1 cellular context compared by ENCODE assay signal in the genomic region with DNA sequence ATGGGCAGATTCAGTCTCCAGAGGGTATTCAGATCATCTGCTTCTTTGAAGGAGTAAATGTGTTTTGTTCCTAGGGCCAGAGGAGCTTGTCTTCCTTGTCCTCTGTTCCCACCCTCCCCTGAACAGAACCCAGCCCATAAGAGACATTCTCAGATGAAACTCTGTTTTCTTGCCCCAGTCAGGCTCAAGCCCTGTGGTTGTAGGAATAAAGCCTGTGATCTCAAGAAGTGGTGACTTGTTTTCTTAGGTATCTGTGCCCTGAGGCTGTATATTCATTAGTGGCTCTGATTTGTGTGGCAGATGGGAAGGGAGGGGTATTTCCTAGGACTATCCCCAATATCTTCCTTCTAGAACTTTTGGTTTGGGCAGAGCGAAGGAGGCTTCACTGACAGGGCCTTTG.
TF ChIP-seq lines count a peak whose summit lies in the region.

No MANE protein-coding gene starts in this region.

TF ChIP-seq in GM23338, 12 proteins besides CTCF, POLR2A, EP300 and RAD21:
- no peak for TF ChIP-seq ZNF331 (CRISPR knock-in tag; IDR thresholded peaks at IDR 0.05; ENCODE audit: low read depth)
- TF ChIP-seq, protein P1, sequence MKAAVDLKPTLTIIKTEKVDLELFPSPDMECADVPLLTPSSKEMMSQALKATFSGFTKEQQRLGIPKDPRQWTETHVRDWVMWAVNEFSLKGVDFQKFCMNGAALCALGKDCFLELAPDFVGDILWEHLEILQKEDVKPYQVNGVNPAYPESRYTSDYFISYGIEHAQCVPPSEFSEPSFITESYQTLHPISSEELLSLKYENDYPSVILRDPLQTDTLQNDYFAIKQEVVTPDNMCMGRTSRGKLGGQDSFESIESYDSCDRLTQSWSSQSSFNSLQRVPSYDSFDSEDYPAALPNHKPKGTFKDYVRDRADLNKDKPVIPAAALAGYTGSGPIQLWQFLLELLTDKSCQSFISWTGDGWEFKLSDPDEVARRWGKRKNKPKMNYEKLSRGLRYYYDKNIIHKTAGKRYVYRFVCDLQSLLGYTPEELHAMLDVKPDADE (IDR thresholded peaks at IDR 0.05), result no peak
- TF ChIP-seq CREB1 (CRISPR knock-in tag; IDR thresholded peaks at IDR 0.05; ENCODE audit: low read depth), result no peak
- TF ChIP-seq NANOG (IDR thresholded peaks at IDR 0.05; ENCODE audit: borderline replicate concordance), result no peak
- TF ChIP-seq, protein P2, sequence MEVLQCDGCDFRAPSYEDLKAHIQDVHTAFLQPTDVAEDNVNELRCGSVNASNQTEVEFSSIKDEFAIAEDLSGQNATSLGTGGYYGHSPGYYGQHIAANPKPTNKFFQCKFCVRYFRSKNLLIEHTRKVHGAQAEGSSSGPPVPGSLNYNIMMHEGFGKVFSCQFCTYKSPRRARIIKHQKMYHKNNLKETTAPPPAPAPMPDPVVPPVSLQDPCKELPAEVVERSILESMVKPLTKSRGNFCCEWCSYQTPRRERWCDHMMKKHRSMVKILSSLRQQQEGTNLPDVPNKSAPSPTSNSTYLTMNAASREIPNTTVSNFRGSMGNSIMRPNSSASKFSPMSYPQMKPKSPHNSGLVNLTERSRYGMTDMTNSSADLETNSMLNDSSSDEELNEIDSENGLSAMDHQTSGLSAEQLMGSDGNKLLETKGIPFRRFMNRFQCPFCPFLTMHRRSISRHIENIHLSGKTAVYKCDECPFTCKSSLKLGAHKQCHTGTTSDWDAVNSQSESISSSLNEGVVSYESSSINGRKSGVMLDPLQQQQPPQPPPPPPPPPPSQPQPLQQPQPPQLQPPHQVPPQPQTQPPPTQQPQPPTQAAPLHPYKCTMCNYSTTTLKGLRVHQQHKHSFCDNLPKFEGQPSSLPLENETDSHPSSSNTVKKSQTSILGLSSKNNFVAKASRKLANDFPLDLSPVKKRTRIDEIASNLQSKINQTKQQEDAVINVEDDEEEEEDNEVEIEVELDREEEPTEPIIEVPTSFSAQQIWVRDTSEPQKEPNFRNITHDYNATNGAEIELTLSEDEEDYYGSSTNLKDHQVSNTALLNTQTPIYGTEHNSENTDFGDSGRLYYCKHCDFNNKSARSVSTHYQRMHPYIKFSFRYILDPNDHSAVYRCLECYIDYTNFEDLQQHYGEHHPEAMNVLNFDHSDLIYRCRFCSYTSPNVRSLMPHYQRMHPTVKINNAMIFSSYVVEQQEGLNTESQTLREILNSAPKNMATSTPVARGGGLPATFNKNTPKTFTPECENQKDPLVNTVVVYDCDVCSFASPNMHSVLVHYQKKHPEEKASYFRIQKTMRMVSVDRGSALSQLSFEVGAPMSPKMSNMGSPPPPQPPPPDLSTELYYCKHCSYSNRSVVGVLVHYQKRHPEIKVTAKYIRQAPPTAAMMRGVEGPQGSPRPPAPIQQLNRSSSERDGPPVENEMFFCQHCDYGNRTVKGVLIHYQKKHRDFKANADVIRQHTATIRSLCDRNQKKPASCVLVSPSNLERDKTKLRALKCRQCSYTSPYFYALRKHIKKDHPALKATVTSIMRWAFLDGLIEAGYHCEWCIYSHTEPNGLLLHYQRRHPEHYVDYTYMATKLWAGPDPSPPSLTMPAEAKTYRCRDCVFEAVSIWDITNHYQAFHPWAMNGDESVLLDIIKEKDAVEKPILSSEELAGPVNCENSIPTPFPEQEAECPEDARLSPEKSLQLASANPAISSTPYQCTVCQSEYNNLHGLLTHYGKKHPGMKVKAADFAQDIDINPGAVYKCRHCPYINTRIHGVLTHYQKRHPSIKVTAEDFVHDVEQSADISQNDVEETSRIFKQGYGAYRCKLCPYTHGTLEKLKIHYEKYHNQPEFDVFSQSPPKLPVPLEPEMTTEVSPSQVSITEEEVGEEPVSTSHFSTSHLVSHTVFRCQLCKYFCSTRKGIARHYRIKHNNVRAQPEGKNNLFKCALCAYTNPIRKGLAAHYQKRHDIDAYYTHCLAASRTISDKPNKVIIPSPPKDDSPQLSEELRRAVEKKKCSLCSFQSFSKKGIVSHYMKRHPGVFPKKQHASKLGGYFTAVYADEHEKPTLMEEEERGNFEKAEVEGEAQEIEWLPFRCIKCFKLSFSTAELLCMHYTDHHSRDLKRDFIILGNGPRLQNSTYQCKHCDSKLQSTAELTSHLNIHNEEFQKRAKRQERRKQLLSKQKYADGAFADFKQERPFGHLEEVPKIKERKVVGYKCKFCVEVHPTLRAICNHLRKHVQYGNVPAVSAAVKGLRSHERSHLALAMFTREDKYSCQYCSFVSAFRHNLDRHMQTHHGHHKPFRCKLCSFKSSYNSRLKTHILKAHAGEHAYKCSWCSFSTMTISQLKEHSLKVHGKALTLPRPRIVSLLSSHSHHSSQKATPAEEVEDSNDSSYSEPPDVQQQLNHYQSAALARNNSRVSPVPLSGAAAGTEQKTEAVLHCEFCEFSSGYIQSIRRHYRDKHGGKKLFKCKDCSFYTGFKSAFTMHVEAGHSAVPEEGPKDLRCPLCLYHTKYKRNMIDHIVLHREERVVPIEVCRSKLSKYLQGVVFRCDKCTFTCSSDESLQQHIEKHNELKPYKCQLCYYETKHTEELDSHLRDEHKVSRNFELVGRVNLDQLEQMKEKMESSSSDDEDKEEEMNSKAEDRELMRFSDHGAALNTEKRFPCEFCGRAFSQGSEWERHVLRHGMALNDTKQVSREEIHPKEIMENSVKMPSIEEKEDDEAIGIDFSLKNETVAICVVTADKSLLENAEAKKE (CRISPR knock-in tag; IDR thresholded peaks at IDR 0.05), result no peak
- TF ChIP-seq JUNB (IDR thresholded peaks at IDR 0.05; ENCODE audit: unreplicated experiment), result no peak
- TF ChIP-seq POLR2AphosphoS5 (IDR thresholded peaks at IDR 0.05; ENCODE audit: low read depth), result no peak
- TF ChIP-seq, protein P3, sequence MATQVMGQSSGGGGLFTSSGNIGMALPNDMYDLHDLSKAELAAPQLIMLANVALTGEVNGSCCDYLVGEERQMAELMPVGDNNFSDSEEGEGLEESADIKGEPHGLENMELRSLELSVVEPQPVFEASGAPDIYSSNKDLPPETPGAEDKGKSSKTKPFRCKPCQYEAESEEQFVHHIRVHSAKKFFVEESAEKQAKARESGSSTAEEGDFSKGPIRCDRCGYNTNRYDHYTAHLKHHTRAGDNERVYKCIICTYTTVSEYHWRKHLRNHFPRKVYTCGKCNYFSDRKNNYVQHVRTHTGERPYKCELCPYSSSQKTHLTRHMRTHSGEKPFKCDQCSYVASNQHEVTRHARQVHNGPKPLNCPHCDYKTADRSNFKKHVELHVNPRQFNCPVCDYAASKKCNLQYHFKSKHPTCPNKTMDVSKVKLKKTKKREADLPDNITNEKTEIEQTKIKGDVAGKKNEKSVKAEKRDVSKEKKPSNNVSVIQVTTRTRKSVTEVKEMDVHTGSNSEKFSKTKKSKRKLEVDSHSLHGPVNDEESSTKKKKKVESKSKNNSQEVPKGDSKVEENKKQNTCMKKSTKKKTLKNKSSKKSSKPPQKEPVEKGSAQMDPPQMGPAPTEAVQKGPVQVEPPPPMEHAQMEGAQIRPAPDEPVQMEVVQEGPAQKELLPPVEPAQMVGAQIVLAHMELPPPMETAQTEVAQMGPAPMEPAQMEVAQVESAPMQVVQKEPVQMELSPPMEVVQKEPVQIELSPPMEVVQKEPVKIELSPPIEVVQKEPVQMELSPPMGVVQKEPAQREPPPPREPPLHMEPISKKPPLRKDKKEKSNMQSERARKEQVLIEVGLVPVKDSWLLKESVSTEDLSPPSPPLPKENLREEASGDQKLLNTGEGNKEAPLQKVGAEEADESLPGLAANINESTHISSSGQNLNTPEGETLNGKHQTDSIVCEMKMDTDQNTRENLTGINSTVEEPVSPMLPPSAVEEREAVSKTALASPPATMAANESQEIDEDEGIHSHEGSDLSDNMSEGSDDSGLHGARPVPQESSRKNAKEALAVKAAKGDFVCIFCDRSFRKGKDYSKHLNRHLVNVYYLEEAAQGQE (IDR thresholded peaks at IDR 0.05; ENCODE audit: unreplicated experiment), result no peak
